ENCODE assay signal across 9 cellular contexts in genomic region chr3:190424478-190425439, GRCh38. TPM values are rescaled to one million over a fixed set of nuclear protein-coding genes. Genes with fewer than 3 reads are reported as not detected.
DNase-seq lines count a peak whose midpoint lies in the region; TF ChIP-seq lines count a peak whose summit lies in the region.
"Had no signal": no experiment of that assay in that cellular context is flagged by ENCODE, and none has a peak within 500 bp of the region (broad histone marks: within the 10 kb centered on the region; RNA-seq: fewer than 3 reads in every experiment).

No MANE protein-coding gene starts in this region.

- no peak overlapping the region for H3K27ac Mint-ChIP-seq in HFFc6

- H3K9me2 ChIP-seq in MM.1S (replicated peaks; ENCODE audit: insufficient read depth, low read length) (no peaks in the 10 kb centered on the region), SK-N-SH (no peaks in the 10 kb centered on the region)

- no peaks in the 10 kb centered on the region for H3K9me3 Mint-ChIP-seq in HFFc6

- in situ Hi-C loops in astrocyte of the spinal cord (cut with HindIII; ENCODE audit: low sequenced_read_pairs), result no loop called here

- no peak overlapping the region for H3K27ac ChIP-seq in MM.1S (ENCODE audit: low read length)
- no peak overlapping the region for H3K27ac ChIP-seq in SK-N-SH (ENCODE audit: low read depth in 2 of 2, low read length in 1 of 2)
- H3K27ac ChIP-seq: BLaER1 treated with 17β-estradiol and CSF1 and Interleukin-3, amounts not matched to agents 10 nM and 100 nM had no signal

- TF ChIP-seq RAD21 in SK-N-SH (IDR thresholded peaks at IDR 0.05; ENCODE audit: low read length), result peak; percentile 62

- H3K27me3 ChIP-seq in MM.1S (replicated peaks; ENCODE audit: insufficient read depth, low read length) (no peaks in the 10 kb centered on the region), SK-N-SH (ENCODE audit: insufficient read depth) (peaks cover 6% of the 10 kb centered on the region; the same call in 1 of the 2 replicates)
- H3K27me3 ChIP-seq: BLaER1 treated with 17β-estradiol and CSF1 and Interleukin-3, amounts not matched to agents 10 nM and 100 nM had no signal

- no peaks in the 10 kb centered on the region for H3K36me3 ChIP-seq in MM.1S (replicated peaks; ENCODE audit: insufficient read depth, low read length)
- no peaks in the 10 kb centered on the region for H3K36me3 ChIP-seq in SK-N-SH (replicated peaks in 1 of 2; ENCODE audit: control insufficient read depth in 1 of 2, insufficient read depth in 2 of 2, low read length in 1 of 2)
- H3K36me3 ChIP-seq: BLaER1 treated with 17β-estradiol and CSF1 and Interleukin-3, amounts not matched to agents 10 nM and 100 nM had no signal

- CTCF ChIA-PET in SK-N-SH (lab: Yijun Ruan, JAX), result interaction anchor here (0.7 to 5.0 kb wide), 10 partner anchors 11 to 463 kb away, joined by 3 to 23 read pairs (median 4); no protein-coding TSS in a partner anchor

- TF ChIP-seq EP300 in SK-N-SH (IDR thresholded peaks at IDR 0.05; ENCODE audit: borderline replicate concordance in 1 of 2, low read depth in 1 of 2, low read length in 1 of 2), result no peak

- peak overlapping the region; percentile 6; the same call in 1 of the 2 replicates for H3K4me3 ChIP-seq in MM.1S (ENCODE audit: low read length)
- no peak overlapping the region for H3K4me3 ChIP-seq in SK-N-SH (ENCODE audit: low read depth in 2 of 2, low read length in 1 of 2)
- H3K4me3 ChIP-seq in astrocyte of the spinal cord (ENCODE audit: low read depth, low read length), result no peak overlapping the region
- H3K4me3 ChIP-seq: BLaER1 treated with 17β-estradiol and CSF1 and Interleukin-3, amounts not matched to agents 10 nM and 100 nM had no signal

- no peaks in the 10 kb centered on the region for H3K36me3 Mint-ChIP-seq in HFFc6 (ENCODE audit: low read depth)

- 13% methylated on average over 16 of the region's 16 CpGs for WGBS in SK-N-SH (ENCODE audit: low lambda C conversion rate)

- no peak overlapping the region for H3K9ac ChIP-seq in MM.1S (ENCODE audit: low read length)
- no peak overlapping the region for H3K9ac ChIP-seq in SK-N-SH

- H3K4me3 Mint-ChIP-seq in HFFc6, result peak overlapping the region; percentile 33; the same call in 1 of the 2 replicates

- DNase-seq in NCI-H2029 (lab: John Stamatoyannopoulos, UW), result peak; percentile 17
- DNase-seq in NCI-H2029 treated with DMSO at 0.1 percent for 48 hours (lab: John Stamatoyannopoulos, UW), result no peak
- peak; percentile 65 for DNase-seq in HFFc6
- DNase-seq in MM.1S, result peak; percentile 84
- DNase-seq in SK-N-SH, result peak; percentile 38
- DNase-seq in astrocyte of the spinal cord (ENCODE audit: low read depth, low spot score), result peak; percentile 70
- DNase-seq in hypothalamus (lab: John Stamatoyannopoulos, UW), result peak in 33 of 51 donors; percentile 1 to 51 (median 10)
- peak; percentile 5 to 8 for DNase-seq in stimulated activated CD4-positive, alpha-beta T cell treated with anti-CD3 and anti-CD28 coated beads, Interleukin-15, amount 100 ng/mL, for 48 hours (ENCODE audit: low read depth in 2 of 2)

- H3K4me1 Mint-ChIP-seq in HFFc6 (ENCODE audit: low read depth), result peaks cover 17% of the 10 kb centered on the region

- H4K20me1 ChIP-seq in MM.1S (ENCODE audit: insufficient read depth, low read length) (no peaks in the 10 kb centered on the region), SK-N-SH (ENCODE audit: insufficient read depth) (no peaks in the 10 kb centered on the region)
- H4K20me1 ChIP-seq: BLaER1 treated with 17β-estradiol and CSF1 and Interleukin-3, amounts not matched to agents 10 nM and 100 nM had no signal

- H3K4me2 ChIP-seq in MM.1S (ENCODE audit: low read depth, low read length) (peak overlapping the region; percentile 20; the same call in 1 of the 2 replicates), SK-N-SH (no peak overlapping the region)

- TF ChIP-seq CTCF in HFFc6 (IDR thresholded peaks at IDR 0.05), result peak; percentile 85
- TF ChIP-seq CTCF in MM.1S (IDR thresholded peaks at IDR 0.05; ENCODE audit: low read length), result peak; percentile 73
- peak; percentile 81 for TF ChIP-seq CTCF in SK-N-SH (IDR thresholded peaks at IDR 0.05)
- peak; percentile 68 for TF ChIP-seq CTCF in astrocyte of the spinal cord (IDR thresholded peaks at IDR 0.05; ENCODE audit: low read depth, low read length)

- H3K27me3 Mint-ChIP-seq in HFFc6 (ENCODE audit: insufficient read depth), result no peaks in the 10 kb centered on the region

- POLR2A ChIA-PET in SK-N-SH (lab: Yijun Ruan, JAX), result no interaction called here

- peak overlapping the region; percentile 3; the same call in 1 of the 2 replicates for H2AFZ ChIP-seq in MM.1S (ENCODE audit: low read length)
- no peak overlapping the region for H2AFZ ChIP-seq in SK-N-SH (ENCODE audit: low read depth)

- H3K4me1 ChIP-seq in MM.1S (ENCODE audit: low read length), result no peaks in the 10 kb centered on the region
- H3K4me1 ChIP-seq in SK-N-SH (ENCODE audit: control insufficient read depth in 1 of 2, insufficient read depth in 2 of 2, low read depth in 1 of 2, low read length in 1 of 2), result no peaks in the 10 kb centered on the region
- H3K4me1 ChIP-seq: BLaER1 treated with 17β-estradiol and CSF1 and Interleukin-3, amounts not matched to agents 10 nM and 100 nM had no signal

- H3K9me3 ChIP-seq in MM.1S (replicated peaks; ENCODE audit: insufficient read depth, low read length), result no peaks in the 10 kb centered on the region
- H3K9me3 ChIP-seq in SK-N-SH, result no peaks in the 10 kb centered on the region
- H3K9me3 ChIP-seq: BLaER1 treated with 17β-estradiol and CSF1 and Interleukin-3, amounts not matched to agents 10 nM and 100 nM had no signal

- no peaks in the 10 kb centered on the region for H3F3A ChIP-seq in MM.1S (ENCODE audit: insufficient read depth, low read length)
- H3F3A ChIP-seq in SK-N-SH (replicated peaks; ENCODE audit: insufficient read depth), result no peaks in the 10 kb centered on the region

- H3K79me2 ChIP-seq in MM.1S (ENCODE audit: low read length) (no peaks in the 10 kb centered on the region), SK-N-SH (ENCODE audit: insufficient read depth) (no peaks in the 10 kb centered on the region)

TF ChIP-seq in SK-N-SH, 30 proteins besides CTCF, POLR2A, EP300 and RAD21:
- TF ChIP-seq RCOR1 (IDR thresholded peaks at IDR 0.05; ENCODE audit: low read length), result no peak
- TF ChIP-seq SMC3 (IDR thresholded peaks at IDR 0.05; ENCODE audit: low read depth, low read length), result peak; percentile 41; the same call in 1 of the 2 replicates

RNA-seq across cellular contexts. Expression of gene TMEM207, which starts 24.9 kb away (rescaled TPM):
- total RNA-seq in HFFc6 (2021; fragmentation: NEBNext Ultra II Directional; extraction: Animal tissue kit (Norgen Biotek cat#: 25700)), result not detected
- polyA plus RNA-seq in SK-N-SH (2012; rRNA removed), result not detected in 2 replicates
- polyA plus RNA-seq in SK-N-SH (2012; cell fraction: cytosol; rRNA removed), result not detected in 2 replicates
- polyA plus RNA-seq in SK-N-SH (2012; cell fraction: nucleus; rRNA removed), result not detected in 2 replicates

RNA-seq across cellular contexts. Expression of gene CLDN16, which starts 36.8 kb away (rescaled TPM):
- total RNA-seq in HFFc6 (2021; fragmentation: NEBNext Ultra II Directional; extraction: Animal tissue kit (Norgen Biotek cat#: 25700)), result under 1 TPM in 2 of 6 experiments, not detected in 4; 0.05 to 0.07 TPM
- 0.02 TPM in 2 replicates for polyA plus RNA-seq in SK-N-SH (2012; rRNA removed)
- 0.05 and 0.10 TPM in 2 replicates for polyA plus RNA-seq in SK-N-SH (2012; cell fraction: cytosol; rRNA removed)
- 0.02 TPM in 1 of 2 replicates, not detected in the other for polyA plus RNA-seq in SK-N-SH (2012; cell fraction: nucleus; rRNA removed)
